9 cellular contexts compared by ENCODE assay signal in the genomic region with DNA sequence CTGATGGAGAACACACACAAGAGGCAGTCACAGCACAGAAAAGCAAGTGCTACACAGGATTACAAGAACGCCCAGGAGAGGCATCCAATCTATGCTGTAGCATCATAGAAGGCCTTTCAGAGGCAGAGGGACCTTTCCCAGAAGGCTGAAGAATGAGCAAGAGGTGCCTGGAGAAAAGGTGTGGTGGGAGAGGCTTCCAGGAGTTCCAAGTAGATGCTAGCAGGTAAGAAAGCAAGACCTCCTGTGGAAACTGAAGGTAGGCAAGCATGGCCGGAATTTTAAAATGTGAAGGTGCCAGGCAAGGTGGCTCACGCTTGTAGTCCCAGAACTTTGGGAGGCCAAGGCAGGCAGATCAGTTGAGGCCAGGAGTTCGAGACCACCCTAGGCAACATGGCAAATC. TPM values are rescaled to one million over a fixed set of nuclear protein-coding genes. Genes with fewer than 3 reads are reported as not detected.
A peak's percentile ranks its signal among the peaks of the same experiment; 100 is the strongest.
DNase-seq lines count a peak whose midpoint lies in the region; ATAC-seq and TF ChIP-seq lines count a peak whose summit lies in the region.
"Had no signal": no experiment of that assay in that cellular context is flagged by ENCODE, and none has a peak within 500 bp of the region (broad histone marks: within the 10 kb centered on the region; RNA-seq: fewer than 3 reads in every experiment).

No MANE protein-coding gene starts in this region.

- peaks cover 74% of the 10 kb centered on the region for H3K4me1 Mint-ChIP-seq in CD8-positive, alpha-beta T cell (ENCODE audit: low read depth)
- peaks cover 32% of the 10 kb centered on the region for H3K4me1 Mint-ChIP-seq in endodermal cell

- TF ChIP-seq CTCF in CD8-positive, alpha-beta T cell (IDR thresholded peaks at IDR 0.05), result no peak
- no peak for TF ChIP-seq CTCF in endodermal cell (conservative IDR thresholded peaks at IDR 0.05)
- no peak for TF ChIP-seq CTCF in sigmoid colon (IDR thresholded peaks at IDR 0.05)
- no peak for TF ChIP-seq CTCF in GM10266 (IDR thresholded peaks at IDR 0.05; ENCODE audit: control insufficient read depth, insufficient read depth, low read depth, missing control alignments)

- no peak for TF ChIP-seq POLR2A in sigmoid colon (IDR thresholded peaks at IDR 0.05)

- H3K27ac ChIP-seq in CD8-positive, alpha-beta T cell (ENCODE audit: low read depth, low read length), result no peak overlapping the region
- H3K27ac ChIP-seq in endodermal cell (ENCODE audit: low read depth, low read length), result no peak overlapping the region
- H3K27ac ChIP-seq in sigmoid colon, result peak overlapping the region; percentile 93 to 98 (median 96)
- H3K27ac ChIP-seq: SK-N-MC had no signal

- H3K4me1 ChIP-seq in CD8-positive, alpha-beta T cell (ENCODE audit: insufficient read depth, low read length), result peaks cover 46% of the 10 kb centered on the region
- H3K4me1 ChIP-seq in endodermal cell (ENCODE audit: control insufficient read depth, insufficient read depth, low read length) (peaks cover 6% of the 10 kb centered on the region), sigmoid colon (peaks cover 0 to 69% (median 55%) of the 10 kb centered on the region in 4 donors)

- H3K4me3 ChIP-seq in CD8-positive, alpha-beta T cell (ENCODE audit: low read depth, low read length), result no peak overlapping the region
- H3K4me3 ChIP-seq in MG63 (peak overlapping the region; percentile 86), endodermal cell (ENCODE audit: low read length) (peak overlapping the region; percentile 87), sigmoid colon (peak overlapping the region in 1 of 4 donors; percentile 1)

- CTCF ChIA-PET in CD8-positive, alpha-beta T cell (lab: Charles Lee), result no interaction called here

- DNase-seq in CD8-positive, alpha-beta T cell, result no peak
- no peak for DNase-seq in MG63
- no peak for DNase-seq in endodermal cell
- DNase-seq in sigmoid colon, result no peak
- DNase-seq in GM10266 (ENCODE audit: extremely low spot score), result no peak
- no peak for DNase-seq in DMS79 treated with DMSO at 0.1 percent for 48 hours (lab: John Stamatoyannopoulos, UW)
- no peak for DNase-seq in activated effector memory CD4-positive, alpha-beta T cell treated with Interleukin-2 at 50 U/mL for 16 hours

- intact Hi-C loops in CD8-positive, alpha-beta T cell (cut with DNase I, micrococcal nuclease), result loop anchor here (5.0 to 10.0 kb wide), 4 partner anchors 41 to 1458 kb away; a partner anchor contains a TSS
- intact Hi-C loops in sigmoid colon (cut with DNase I), result no loop called here

- H3K9me3 Mint-ChIP-seq in CD8-positive, alpha-beta T cell, result no peaks in the 10 kb centered on the region
- H3K9me3 Mint-ChIP-seq in endodermal cell, result no peaks in the 10 kb centered on the region

- H3K27ac Mint-ChIP-seq in CD8-positive, alpha-beta T cell, result peak overlapping the region; percentile 96
- H3K27ac Mint-ChIP-seq in endodermal cell, result peak overlapping the region; percentile 16

- H3K36me3 Mint-ChIP-seq in CD8-positive, alpha-beta T cell, result peaks cover 37% of the 10 kb centered on the region
- peaks cover 19% of the 10 kb centered on the region for H3K36me3 Mint-ChIP-seq in endodermal cell (ENCODE audit: low read depth)

- no peaks in the 10 kb centered on the region for H3K36me3 ChIP-seq in CD8-positive, alpha-beta T cell (ENCODE audit: insufficient read depth, low read length)
- H3K36me3 ChIP-seq in MG63 (peaks cover 41% of the 10 kb centered on the region), endodermal cell (ENCODE audit: control insufficient read depth, insufficient read depth, low read length) (peaks cover 16% of the 10 kb centered on the region), sigmoid colon (peaks cover 0 to 4% (median 0%) of the 10 kb centered on the region in 4 donors)

- no peak for TF ChIP-seq EP300 in sigmoid colon (IDR thresholded peaks at IDR 0.05)

- POLR2A ChIA-PET in CD8-positive, alpha-beta T cell (lab: Charles Lee), result no interaction called here

- 90 to 93% methylated on average over 1 to 4 of the region's 4 CpGs for WGBS in endodermal cell (ENCODE audit: insufficient coverage in 1 of 2, insufficient read length in 1 of 2), 2 experiments
- 74 to 82% methylated on average over 4 of the region's 4 CpGs for WGBS in sigmoid colon, 2 donors

- ATAC-seq in CD8-positive, alpha-beta T cell, result no peak
- no peak for ATAC-seq in GM18870 (IDR thresholded peaks at IDR 0.05; ENCODE audit: unreplicated experiment)

- H3K9ac ChIP-seq in endodermal cell (ENCODE audit: extremely low read depth, low read length, poor library complexity, severe bottlenecking), result no peak overlapping the region

- H3K27me3 Mint-ChIP-seq in CD8-positive, alpha-beta T cell (ENCODE audit: low read depth), result no peaks in the 10 kb centered on the region
- H3K27me3 Mint-ChIP-seq in endodermal cell (ENCODE audit: insufficient read depth), result no peaks in the 10 kb centered on the region

- no peaks in the 10 kb centered on the region for H3K27me3 ChIP-seq in CD8-positive, alpha-beta T cell (ENCODE audit: insufficient read depth, low read length)
- H3K27me3 ChIP-seq in MG63 (no peaks in the 10 kb centered on the region), endodermal cell (ENCODE audit: control insufficient read depth, insufficient read depth, low read length, poor library complexity, severe bottlenecking) (no peaks in the 10 kb centered on the region), sigmoid colon (no peaks in the 10 kb centered on the region)

- no peaks in the 10 kb centered on the region for H3K9me3 ChIP-seq in CD8-positive, alpha-beta T cell (ENCODE audit: low read length)
- H3K9me3 ChIP-seq in MG63 (no peaks in the 10 kb centered on the region), endodermal cell (ENCODE audit: control insufficient read depth, low read length) (no peaks in the 10 kb centered on the region), sigmoid colon (no peaks in the 10 kb centered on the region)

- peak overlapping the region; percentile 93 for H3K4me3 Mint-ChIP-seq in CD8-positive, alpha-beta T cell
- peak overlapping the region; percentile 90 for H3K4me3 Mint-ChIP-seq in endodermal cell

RNA-seq across cellular contexts. Expression of a gene that starts 2.1 kb away (rescaled TPM):
- total RNA-seq in CD8-positive, alpha-beta T cell, result 10 to 100 TPM; 53.8 to 62.8 TPM
- 17.5 and 36.1 TPM in 2 replicates for total RNA-seq in MG63 (2014; rRNA removed; shearing (Covaris generic); ENCODE audit: low replicate concordance)
- 100 to 1,000 TPM in 1 of 2 donors, 10 to 100 TPM in 1; 95.0 to 106 TPM for total RNA-seq in endodermal cell
- 59.0 TPM for polyA plus RNA-seq in endodermal cell (2013, experiment 1 of 2)
- 53.9 TPM for polyA plus RNA-seq in endodermal cell (2013, experiment 2 of 2)
- 10 to 100 TPM; 27.1 to 44.3 (median 35.5) TPM for total RNA-seq in sigmoid colon
- 10 to 100 TPM; 46.8 to 55.6 (median 50.6) TPM for polyA plus RNA-seq in sigmoid colon

Comparison
In these comparisons a context has a peak if more than half of its experiments do, and no peak if none do; other contexts are left out.
1. H3K27ac ChIP-seq: peak in sigmoid colon (4 of 4); none in CD8-positive, alpha-beta T cell (single experiment) and endodermal cell (single experiment).